8 cellular contexts compared by ENCODE assay signal in genomic region chr6:157667211-157668033, GRCh38.
DNase-seq lines count a peak whose midpoint lies in the region; ATAC-seq and TF ChIP-seq lines count a peak whose summit lies in the region.

No MANE protein-coding gene starts in this region.

- peaks cover 24% of the 10 kb centered on the region for H3K4me1 ChIP-seq in SJCRH30
- peaks cover 0 to 23% (median 19%) of the 10 kb centered on the region in 4 donors for H3K4me1 ChIP-seq in sigmoid colon

- peak; percentile 58 for ATAC-seq in activated naive CD8-positive, alpha-beta T cell treated with anti-CD3 and anti-CD28 coated beads, Interleukin-2, amount 10 ng/mL, durations not matched to agents 7 days and 5 days (ENCODE audit: low read depth)
- ATAC-seq in left cardiac atrium (peak in 1 of 2 donors; percentile 31), HG02763 (IDR thresholded peaks at IDR 0.05; ENCODE audit: unreplicated experiment) (no peak)

- H3K4me3 Mint-ChIP-seq in activated naive CD8-positive, alpha-beta T cell treated with anti-CD3 and anti-CD28 coated beads, Interleukin-2, amount 10 ng/mL, durations not matched to agents 7 days and 5 days, result no peak overlapping the region

- H3K9me3 ChIP-seq in SJCRH30 (replicated peaks) (no peaks in the 10 kb centered on the region), sigmoid colon (no peaks in the 10 kb centered on the region)

- H3K9me3 Mint-ChIP-seq in activated naive CD8-positive, alpha-beta T cell treated with anti-CD3 and anti-CD28 coated beads, Interleukin-2, amount 10 ng/mL, durations not matched to agents 7 days and 5 days, result no peaks in the 10 kb centered on the region

- peak; percentile 67 to 86 (median 82) for TF ChIP-seq CTCF in sigmoid colon (IDR thresholded peaks at IDR 0.05)

- H3K36me3 Mint-ChIP-seq in activated naive CD8-positive, alpha-beta T cell treated with anti-CD3 and anti-CD28 coated beads, Interleukin-2, amount 10 ng/mL, durations not matched to agents 7 days and 5 days, result no peaks in the 10 kb centered on the region

- H3K27me3 Mint-ChIP-seq in activated naive CD8-positive, alpha-beta T cell treated with anti-CD3 and anti-CD28 coated beads, Interleukin-2, amount 10 ng/mL, durations not matched to agents 7 days and 5 days, result peaks cover 6% of the 10 kb centered on the region

- H3K27me3 ChIP-seq in SJCRH30 (no peaks in the 10 kb centered on the region), sigmoid colon (no peaks in the 10 kb centered on the region)

- 43 to 47% methylated on average over 12 of the region's 12 CpGs for WGBS in sigmoid colon, 2 donors

- H3K27ac ChIP-seq in SJCRH30 (no peak overlapping the region), sigmoid colon (no peak overlapping the region)

- TF ChIP-seq EP300 in sigmoid colon (IDR thresholded peaks at IDR 0.05), result no peak

- TF ChIP-seq POLR2A in sigmoid colon (IDR thresholded peaks at IDR 0.05), result no peak

- no peaks in the 10 kb centered on the region for H3K36me3 ChIP-seq in SJCRH30
- H3K36me3 ChIP-seq in sigmoid colon, result no peaks in the 10 kb centered on the region

- H3K4me3 ChIP-seq in SJCRH30 (no peak overlapping the region), sigmoid colon (no peak overlapping the region)

- DNase-seq in activated CD8-positive, alpha-beta memory T cell treated with anti-CD3 and anti-CD28 coated beads for 1 hour (ENCODE audit: extremely low read depth in 1 of 2, low read depth in 1 of 2), result peak; percentile 15 to 28
- no peak for DNase-seq in activated CD8-positive, alpha-beta memory T cell treated with anti-CD3 and anti-CD28 coated beads, Interleukin-2, amount 50 U/mL, for 48 hours
- DNase-seq in Kasumi-1 (lab: John Stamatoyannopoulos, UW) (peak; percentile 81 to 91), SJCRH30 (peak; percentile 52 to 86), left cardiac atrium (peak; percentile 45), sigmoid colon (peak; percentile 72)
- DNase-seq in activated naive CD8-positive, alpha-beta T cell treated with anti-CD3 and anti-CD28 coated beads, Interleukin-2, amount 10 ng/mL, durations not matched to agents 7 days and 5 days, result peak; percentile 27

- intact Hi-C loops in left cardiac atrium (cut with DNase I) (loop anchor here (2.0 to 10.0 kb wide), 5 partner anchors 53 to 353 kb away; partner anchors contain the start of genes TMEM242 (in 1 of the 2) and ZDHHC14 (in 1 of the 2)), sigmoid colon (cut with DNase I) (loop anchor here (1.0 to 2.0 kb wide), 3 partner anchors 279 to 351 kb away; partner anchors contain the start of gene ZDHHC14)

- H3K27ac Mint-ChIP-seq in activated naive CD8-positive, alpha-beta T cell treated with anti-CD3 and anti-CD28 coated beads, Interleukin-2, amount 10 ng/mL, durations not matched to agents 7 days and 5 days, result no peak overlapping the region

- peaks cover 7% of the 10 kb centered on the region for H3K4me1 Mint-ChIP-seq in activated naive CD8-positive, alpha-beta T cell treated with anti-CD3 and anti-CD28 coated beads, Interleukin-2, amount 10 ng/mL, durations not matched to agents 7 days and 5 days

- POLR2A ChIA-PET in activated naive CD8-positive, alpha-beta T cell treated with anti-CD3 and anti-CD28 coated beads, Interleukin-2, amount 10 ng/mL, durations not matched to agents 7 days and 5 days (lab: Charles Lee), result no interaction called here
